18 cellular contexts compared by ENCODE assay signal in the genomic region with DNA sequence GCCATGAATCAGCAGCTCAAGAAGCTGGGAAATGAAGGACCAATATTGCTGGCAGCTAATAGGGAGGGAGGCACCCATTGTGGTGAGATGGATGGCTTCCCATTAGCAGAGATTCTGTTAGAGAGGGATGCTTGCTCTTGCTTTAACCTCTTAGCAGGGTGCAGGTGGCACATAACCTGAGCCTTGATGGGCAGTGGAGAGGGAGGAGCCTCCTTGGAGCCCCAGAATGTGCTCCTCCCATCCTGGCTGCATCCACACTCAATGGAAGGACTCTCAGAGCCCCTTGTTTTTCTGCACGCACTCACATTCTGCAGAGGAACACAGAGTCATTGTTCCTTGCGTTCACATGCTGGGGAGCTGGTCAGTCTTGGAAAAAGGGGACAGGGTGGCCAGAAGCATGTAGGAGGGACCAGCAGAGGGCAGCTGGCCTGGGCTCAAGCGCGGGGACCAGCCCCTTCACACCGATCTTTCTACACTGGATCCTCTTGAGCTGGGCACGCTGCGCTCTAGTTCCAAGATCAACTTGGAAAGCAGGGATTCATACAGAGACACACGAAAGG.
DNase-seq lines count a peak whose midpoint lies in the region; ATAC-seq and TF ChIP-seq lines count a peak whose summit lies in the region.
"Had no signal": no experiment of that assay in that cellular context is flagged by ENCODE, and none has a peak within 500 bp of the region (broad histone marks: within the 10 kb centered on the region; RNA-seq: fewer than 3 reads in every experiment).

No MANE protein-coding gene starts in this region.

- 80 to 92% methylated on average over 8 of the region's 8 CpGs for WGBS in heart right ventricle, 2 donors
- 80 to 84% methylated on average over 8 of the region's 8 CpGs for WGBS in upper lobe of left lung, 2 donors

- no peak overlapping the region for H3K4me2 ChIP-seq in GM23338

- DNase-seq in Ammon's horn (ENCODE audit: low spot score) (peak; percentile 55), GM23338 (ENCODE audit: low spot score) (no peak), WTC11 (ENCODE audit: low spot score) (no peak), osteocyte (ENCODE audit: extremely low spot score, unreplicated experiment) (peak; percentile 56), heart right ventricle (no peak), upper lobe of left lung (no peak)
- DNase-seq: Caco-2; CD4-positive, CD25-positive, alpha-beta regulatory T cell; CD8-positive, alpha-beta T cell; DMS153; DND-41; H9 had no signal

- H3K36me3 Mint-ChIP-seq in GM23338 (ENCODE audit: low read depth) (no peaks in the 10 kb centered on the region), WTC11 (no peaks in the 10 kb centered on the region), osteocyte (ENCODE audit: unreplicated experiment) (no peaks in the 10 kb centered on the region)
- H3K36me3 Mint-ChIP-seq: CD4-positive, CD25-positive, alpha-beta regulatory T cell; CD8-positive, alpha-beta T cell had no signal

- intact Hi-C loops in heart right ventricle (cut with DNase I): no loop called here

- H3K27me3 ChIP-seq in GM23338 (ENCODE audit: insufficient read depth): no peaks in the 10 kb centered on the region
- peaks cover 0 to 5% (median 0%) of the 10 kb centered on the region in 7 donors for H3K27me3 ChIP-seq in heart right ventricle
- H3K27me3 ChIP-seq in upper lobe of left lung: no peaks in the 10 kb centered on the region
- H3K27me3 ChIP-seq: BLaER1 had no signal

- H3K4me3 Mint-ChIP-seq in GM23338: no peak overlapping the region
- H3K4me3 Mint-ChIP-seq in WTC11: no peak overlapping the region
- no peak overlapping the region for H3K4me3 Mint-ChIP-seq in osteocyte (ENCODE audit: unreplicated experiment)
- H3K4me3 Mint-ChIP-seq: B cell; CD8-positive, alpha-beta T cell; H9 had no signal

- H3K4me1 Mint-ChIP-seq in GM23338: no peaks in the 10 kb centered on the region; the same call in 2 of the 3 replicates
- H3K4me1 Mint-ChIP-seq in WTC11: no peaks in the 10 kb centered on the region
- no peaks in the 10 kb centered on the region for H3K4me1 Mint-ChIP-seq in osteocyte (ENCODE audit: unreplicated experiment)
- H3K4me1 Mint-ChIP-seq: B cell; CD4-positive, CD25-positive, alpha-beta regulatory T cell had no signal

- 0 out of 2 replicates have a peak, but pooled peaks cover 4% of the 10 kb centered on the region for H3K9me2 ChIP-seq in GM23338 (ENCODE audit: insufficient read depth)

- no peak for TF ChIP-seq POLR2A in GM18505 (IDR thresholded peaks at IDR 0.05; ENCODE audit: borderline replicate concordance, extremely low read depth, insufficient read depth, insufficient read length)
- TF ChIP-seq POLR2A in upper lobe of left lung (IDR thresholded peaks at IDR 0.05): no peak

- no peak overlapping the region for H3K27ac Mint-ChIP-seq in GM23338
- H3K27ac Mint-ChIP-seq in WTC11: no peak overlapping the region
- H3K27ac Mint-ChIP-seq in osteocyte (ENCODE audit: unreplicated experiment): no peak overlapping the region
- H3K27ac Mint-ChIP-seq: B cell; CD4-positive, CD25-positive, alpha-beta regulatory T cell; CD8-positive, alpha-beta T cell; H9 had no signal

- H3K4me3 ChIP-seq in GM23338 (no peak overlapping the region), heart right ventricle (no peak overlapping the region), upper lobe of left lung (no peak overlapping the region)
- H3K4me3 ChIP-seq: BLaER1 had no signal

- H3K27me3 Mint-ChIP-seq in GM23338 (ENCODE audit: insufficient read depth, low read depth, poor library complexity) (peaks cover 3% of the 10 kb centered on the region), WTC11 (ENCODE audit: low read depth) (peaks cover 3% of the 10 kb centered on the region; the same call in 1 of the 2 replicates), osteocyte (ENCODE audit: unreplicated experiment) (no peaks in the 10 kb centered on the region)
- H3K27me3 Mint-ChIP-seq: CD4-positive, CD25-positive, alpha-beta regulatory T cell had no signal

- H3K9me3 Mint-ChIP-seq in GM23338 (peaks cover 3% of the 10 kb centered on the region; the same call in 1 of the 3 replicates), WTC11 (peaks cover 22% of the 10 kb centered on the region), osteocyte (ENCODE audit: unreplicated experiment) (peaks cover 18% of the 10 kb centered on the region)

- H3K4me1 ChIP-seq in GM23338 (ENCODE audit: insufficient read depth) (no peaks in the 10 kb centered on the region), heart right ventricle (no peaks in the 10 kb centered on the region), upper lobe of left lung (no peaks in the 10 kb centered on the region)
- H3K4me1 ChIP-seq: Caco-2 had no signal

- CTCF ChIA-PET in WTC11 (lab: Charles Lee): interaction anchor here (0.8 kb wide), 1 partner anchor 219 kb away, joined by 4 read pairs; no protein-coding TSS in a partner anchor

- no peaks in the 10 kb centered on the region for H3F3A ChIP-seq in GM23338 (replicated peaks; ENCODE audit: low read depth)

- TF ChIP-seq EP300 in upper lobe of left lung (IDR thresholded peaks at IDR 0.05): no peak

- ATAC-seq in GM23338: peak; percentile 55; the same call in 1 of the 3 replicates
- ATAC-seq in WTC11: peak; percentile 46; the same call in 1 of the 2 replicates
- ATAC-seq in GM19035 (IDR thresholded peaks at IDR 0.05; ENCODE audit: unreplicated experiment): no peak
- ATAC-seq in GM18505 (IDR thresholded peaks at IDR 0.05; ENCODE audit: unreplicated experiment): no peak
- ATAC-seq in heart right ventricle: no peak
- no peak for ATAC-seq in upper lobe of left lung (ENCODE audit: low FRiP score in 2 of 2)
- ATAC-seq: CD8-positive, alpha-beta T cell; HCT116 had no signal

- H3K79me2 ChIP-seq in GM23338 (replicated peaks; ENCODE audit: insufficient read depth): no peaks in the 10 kb centered on the region

- TF ChIP-seq CTCF in GM23338 (conservative IDR thresholded peaks at IDR 0.05; ENCODE audit: low read depth in 2 of 2) (no peak), WTC11 (IDR thresholded peaks at IDR 0.05) (no peak), osteocyte (IDR thresholded peaks at IDR 0.05) (no peak), heart right ventricle (IDR thresholded peaks at IDR 0.05) (no peak), upper lobe of left lung (IDR thresholded peaks at IDR 0.05) (no peak)

- no peaks in the 10 kb centered on the region for H4K20me1 ChIP-seq in GM23338 (replicated peaks; ENCODE audit: insufficient read depth)
- H4K20me1 ChIP-seq: BLaER1 had no signal

- POLR2A ChIA-PET in WTC11 (lab: Charles Lee): no interaction called here

- H3K36me3 ChIP-seq in GM23338 (ENCODE audit: insufficient read depth) (no peaks in the 10 kb centered on the region), heart right ventricle (no peaks in the 10 kb centered on the region), upper lobe of left lung (no peaks in the 10 kb centered on the region)
- H3K36me3 ChIP-seq: BLaER1 had no signal

- H2AFZ ChIP-seq in GM23338: no peak overlapping the region

- H3K27ac ChIP-seq in GM23338 (ENCODE audit: low read depth) (no peak overlapping the region), heart right ventricle (no peak overlapping the region), upper lobe of left lung (no peak overlapping the region)
- H3K27ac ChIP-seq: BLaER1, C4-2B had no signal

- H3K9me3 ChIP-seq in heart right ventricle: peaks cover 0 to 11% (median 0%) of the 10 kb centered on the region in 11 donors
- peaks cover 0 to 4% (median 0%) of the 10 kb centered on the region in 4 donors for H3K9me3 ChIP-seq in upper lobe of left lung
- H3K9me3 ChIP-seq: BLaER1, Caco-2 had no signal

TF ChIP-seq in WTC11, 78 proteins besides CTCF, POLR2A, EP300 and RAD21 (continues in another document):
- TF ChIP-seq ZSCAN18 (CRISPR knock-in tag; IDR thresholded peaks at IDR 0.05) (no peak), GABPB1 (CRISPR knock-in tag; IDR thresholded peaks at IDR 0.05) (no peak), ZNF138 (CRISPR knock-in tag; conservative IDR thresholded peaks at IDR 0.05) (no peak), IRF2 (CRISPR knock-in tag; IDR thresholded peaks at IDR 0.05; ENCODE audit: borderline replicate concordance, low read depth) (no peak), NFYB (CRISPR knock-in tag; conservative IDR thresholded peaks at IDR 0.05; ENCODE audit: low read depth) (no peak), NFATC4 (CRISPR knock-in tag; IDR thresholded peaks at IDR 0.05) (no peak), KAT7 (CRISPR knock-in tag; IDR thresholded peaks at IDR 0.05; ENCODE audit: borderline replicate concordance) (no peak), CREB1 (CRISPR knock-in tag; IDR thresholded peaks at IDR 0.05) (no peak), MAX (CRISPR knock-in tag; IDR thresholded peaks at IDR 0.05) (no peak), SP1 (CRISPR knock-in tag; conservative IDR thresholded peaks at IDR 0.05) (no peak), ZNF219 (CRISPR knock-in tag; IDR thresholded peaks at IDR 0.05; ENCODE audit: borderline replicate concordance) (no peak), E2F5 (CRISPR knock-in tag; IDR thresholded peaks at IDR 0.05) (no peak), ATF1 (CRISPR knock-in tag; IDR thresholded peaks at IDR 0.05) (no peak)

Comparison
In these comparisons a context has a peak if more than half of its experiments do, and no peak if none do; other contexts are left out.
1. DNase-seq: peak in Ammon's horn (single experiment) and osteocyte (single experiment); none in GM23338 (single experiment), WTC11 (single experiment), heart right ventricle (0 of 2) and upper lobe of left lung (0 of 2).
2. ATAC-seq: peak in GM23338 (single experiment) and WTC11 (single experiment); none in GM19035 (single experiment), GM18505 (single experiment), heart right ventricle (0 of 8) and upper lobe of left lung (0 of 2).